Comparison of ENCODE assay signal across 8 cellular contexts in genomic region chr3:169772951-169773816, GRCh38. TPM values are rescaled to one million over a fixed set of nuclear protein-coding genes. Genes with fewer than 3 reads are reported as not detected.
DNase-seq lines count a peak whose midpoint lies in the region; ATAC-seq and TF ChIP-seq lines count a peak whose summit lies in the region.

Gene MYNN (plus strand): TSS chr3:169773396. CDS start chr3:169774296, 900 bp downstream.

- H3K4me3 Mint-ChIP-seq in chondrocyte (ENCODE audit: unreplicated experiment): peak within 1 kb of the TSS; percentile 98

- H3K36me3 Mint-ChIP-seq in chondrocyte (ENCODE audit: low read depth): peaks cover 12% of the 10 kb centered on the region

- peak; percentile 23 for TF ChIP-seq CTCF in AG10803 (conservative IDR thresholded peaks at IDR 0.05; ENCODE audit: low read length)
- TF ChIP-seq CTCF in chondrocyte (IDR thresholded peaks at IDR 0.05): peak; percentile 46

- H3K27ac Mint-ChIP-seq in chondrocyte (ENCODE audit: unreplicated experiment): peak within 1 kb of the TSS; percentile 100

- H3K4me3 ChIP-seq in AG10803 (ENCODE audit: low read length): peak within 1 kb of the TSS; percentile 96

- DNase-seq in AG10803 (ENCODE audit: low read depth): peak; percentile 86
- DNase-seq in NCI-H510A (lab: John Stamatoyannopoulos, UW): peak; percentile 68
- peak; percentile 78 to 85 for DNase-seq in activated CD4-positive, alpha-beta T cell treated with anti-CD3 and anti-CD28 coated beads for 24 hours (ENCODE audit: low read depth in 2 of 2)
- DNase-seq in chondrocyte (ENCODE audit: low spot score): peak; percentile 94
- peak; percentile 89 for DNase-seq in kidney tubule cell (ENCODE audit: low spot score)
- DNase-seq in stimulated activated CD4-positive, alpha-beta T cell treated with anti-CD3 and anti-CD28 coated beads, Interleukin-1b, Interleukin-23, amount 100 ng/mL, for 4 hours (ENCODE audit: low read depth in 2 of 2): peak; percentile 85 to 87

- no peaks in the 10 kb centered on the region for H3K27me3 Mint-ChIP-seq in chondrocyte (ENCODE audit: low read depth)

- ATAC-seq in GM19025 (IDR thresholded peaks at IDR 0.05; ENCODE audit: low read depth, unreplicated experiment): peak; percentile 79
- ATAC-seq in HG03342 (IDR thresholded peaks at IDR 0.05; ENCODE audit: unreplicated experiment): peak; percentile 82

- no peaks in the 10 kb centered on the region for H3K9me3 Mint-ChIP-seq in chondrocyte (ENCODE audit: low read depth)

- H3K4me1 Mint-ChIP-seq in chondrocyte (ENCODE audit: low read depth): peaks cover 28% of the 10 kb centered on the region

RNA-seq across cellular contexts. Expression of gene MYNN, which starts in this region (rescaled TPM):
- total RNA-seq in chondrocyte: 12.2 to 16.5 TPM (median 14.3 TPM) in 3 replicates

Comparison
In these comparisons a context has a peak if more than half of its experiments do, and no peak if none do; other contexts are left out.
1. Peak in every context shown above with its lines: DNase-seq, ATAC-seq and H3K4me3 ChIP-seq.